In the genomic region with DNA sequence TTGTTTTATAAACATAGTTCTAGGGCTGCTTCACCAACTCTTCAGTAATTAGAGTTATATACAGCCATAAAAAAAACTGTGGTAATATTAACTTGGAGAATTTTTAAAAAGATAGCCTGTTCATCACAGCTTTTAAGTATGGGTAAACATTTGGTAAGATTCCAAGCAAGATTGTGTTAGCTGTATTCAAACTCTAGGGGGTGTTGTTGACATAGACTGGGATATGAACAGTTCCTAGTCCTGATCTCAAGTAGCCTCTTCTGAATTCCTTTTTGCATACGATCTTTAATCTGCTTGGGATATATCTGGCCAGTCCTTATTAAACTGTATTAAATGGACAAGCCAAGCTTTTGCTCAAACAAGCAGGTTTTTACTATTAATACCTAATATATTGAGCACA, we compare ENCODE assay signal across 9 cellular contexts. TPM values are rescaled to one million over a fixed set of nuclear protein-coding genes. Genes with fewer than 3 reads are reported as not detected.
DNase-seq lines count a peak whose midpoint lies in the region; ATAC-seq and TF ChIP-seq lines count a peak whose summit lies in the region.
"Had no signal": no experiment of that assay in that cellular context is flagged by ENCODE, and none has a peak within 500 bp of the region (broad histone marks: within the 10 kb centered on the region; RNA-seq: fewer than 3 reads in every experiment).

No MANE protein-coding gene starts in this region.

- H3K27ac Mint-ChIP-seq in CD8-positive, alpha-beta T cell = no peak overlapping the region

- H3K27ac ChIP-seq in CD8-positive, alpha-beta T cell (ENCODE audit: low read depth, low read length) = no peak overlapping the region

- CTCF ChIA-PET in CD8-positive, alpha-beta T cell (lab: Charles Lee) = interaction anchor here (0.6 to 1.4 kb wide), 4 partner anchors 9 to 254 kb away, joined by 3 to 4 read pairs (median 3); no protein-coding TSS in a partner anchor
- CTCF ChIA-PET in HEK293T (lab: Yijun Ruan, JAX) = interaction anchor here (0.7 to 1.6 kb wide), 2 partner anchors 9 to 260 kb away, joined by 3 read pairs; no protein-coding TSS in a partner anchor

- H3K27me3 ChIP-seq in CD8-positive, alpha-beta T cell (ENCODE audit: insufficient read depth, low read length) = no peaks in the 10 kb centered on the region
- H3K27me3 ChIP-seq in skeletal muscle satellite cell (ENCODE audit: control insufficient read depth, insufficient read depth, low read length) = no peaks in the 10 kb centered on the region

- peak; percentile 11 for TF ChIP-seq CTCF in CD8-positive, alpha-beta T cell (IDR thresholded peaks at IDR 0.05)

- H3K4me1 ChIP-seq in CD8-positive, alpha-beta T cell (ENCODE audit: insufficient read depth, low read length) = no peaks in the 10 kb centered on the region
- H3K4me1 ChIP-seq in skeletal muscle satellite cell (ENCODE audit: control insufficient read depth, insufficient read depth, low read length) = peaks cover 28% of the 10 kb centered on the region

- no peaks in the 10 kb centered on the region for H3K9me3 ChIP-seq in CD8-positive, alpha-beta T cell (ENCODE audit: low read length)
- H3K9me3 ChIP-seq in skeletal muscle satellite cell (replicated peaks; ENCODE audit: low read length) = no peaks in the 10 kb centered on the region

- no peaks in the 10 kb centered on the region for H3K27me3 Mint-ChIP-seq in CD8-positive, alpha-beta T cell (ENCODE audit: low read depth)

- peak overlapping the region; percentile 42 for H3K4me2 ChIP-seq in skeletal muscle satellite cell (ENCODE audit: low read length)

- POLR2A ChIA-PET in CD8-positive, alpha-beta T cell (lab: Charles Lee) = no interaction called here
- POLR2A ChIA-PET in HEK293T (lab: Yijun Ruan, JAX) = no interaction called here

- peaks cover 33% of the 10 kb centered on the region for H3K36me3 ChIP-seq in CD8-positive, alpha-beta T cell (ENCODE audit: insufficient read depth, low read length)
- peaks cover 68% of the 10 kb centered on the region for H3K36me3 ChIP-seq in skeletal muscle satellite cell (ENCODE audit: insufficient read depth, low read length)

- no peak for DNase-seq in CD8-positive, alpha-beta T cell
- DNase-seq in HEK293T (ENCODE audit: extremely low spot score) = peak; percentile 47
- peak; percentile 45 for DNase-seq in SW480 (ENCODE audit: low spot score)
- DNase-seq in foreskin melanocyte = peak; percentile 62
- DNase-seq in NOMO-1 (lab: John Stamatoyannopoulos, UW; ENCODE audit: unreplicated experiment in 2 of 2) = no peak
- DNase-seq: natural killer cell had no signal

- H3K9me3 Mint-ChIP-seq in CD8-positive, alpha-beta T cell = no peaks in the 10 kb centered on the region
- H3K9me3 Mint-ChIP-seq: natural killer cell had no signal

- intact Hi-C loops in CD8-positive, alpha-beta T cell (cut with DNase I, micrococcal nuclease) = no loop called here

- H3K36me3 Mint-ChIP-seq in CD8-positive, alpha-beta T cell = peaks cover 69% of the 10 kb centered on the region

- no peak overlapping the region for H3K4me3 ChIP-seq in CD8-positive, alpha-beta T cell (ENCODE audit: low read depth, low read length)
- H3K4me3 ChIP-seq in skeletal muscle satellite cell (ENCODE audit: low read length) = no peak overlapping the region

- ATAC-seq in CD8-positive, alpha-beta T cell = no peak
- ATAC-seq in GM21367 (IDR thresholded peaks at IDR 0.05; ENCODE audit: unreplicated experiment) = no peak
- no peak for ATAC-seq in HG02884 (IDR thresholded peaks at IDR 0.05; ENCODE audit: unreplicated experiment)

- H3K4me1 Mint-ChIP-seq in CD8-positive, alpha-beta T cell (ENCODE audit: low read depth) = peaks cover 21% of the 10 kb centered on the region

- peak overlapping the region; percentile 25 for H3K9ac ChIP-seq in skeletal muscle satellite cell (ENCODE audit: low read depth, low read length)

- no peak overlapping the region for H3K4me3 Mint-ChIP-seq in CD8-positive, alpha-beta T cell
- H3K4me3 Mint-ChIP-seq: natural killer cell had no signal

TF ChIP-seq in HEK293T, 16 proteins besides CTCF, POLR2A, EP300 and RAD21:
- TF ChIP-seq FOXA1 (IDR thresholded peaks at IDR 0.05) = no peak
- no peak for TF ChIP-seq CTBP1 (IDR thresholded peaks at IDR 0.05; ENCODE audit: borderline replicate concordance)
- TF ChIP-seq HDGF (IDR thresholded peaks at IDR 0.05; ENCODE audit: borderline replicate concordance) = no peak
- no peak for TF ChIP-seq FOXK2 (IDR thresholded peaks at IDR 0.05)
- TF ChIP-seq, protein P1, sequence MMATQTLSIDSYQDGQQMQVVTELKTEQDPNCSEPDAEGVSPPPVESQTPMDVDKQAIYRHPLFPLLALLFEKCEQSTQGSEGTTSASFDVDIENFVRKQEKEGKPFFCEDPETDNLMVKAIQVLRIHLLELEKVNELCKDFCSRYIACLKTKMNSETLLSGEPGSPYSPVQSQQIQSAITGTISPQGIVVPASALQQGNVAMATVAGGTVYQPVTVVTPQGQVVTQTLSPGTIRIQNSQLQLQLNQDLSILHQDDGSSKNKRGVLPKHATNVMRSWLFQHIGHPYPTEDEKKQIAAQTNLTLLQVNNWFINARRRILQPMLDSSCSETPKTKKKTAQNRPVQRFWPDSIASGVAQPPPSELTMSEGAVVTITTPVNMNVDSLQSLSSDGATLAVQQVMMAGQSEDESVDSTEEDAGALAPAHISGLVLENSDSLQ (IDR thresholded peaks at IDR 0.05) = no peak
- no peak for TF ChIP-seq NFRKB (IDR thresholded peaks at IDR 0.05)
- no peak for TF ChIP-seq SP1 (IDR thresholded peaks at IDR 0.05)
- TF ChIP-seq SUZ12 (IDR thresholded peaks at IDR 0.05) = no peak
- TF ChIP-seq ZNF384 (IDR thresholded peaks at IDR 0.05) = no peak
- no peak for TF ChIP-seq ARNT (IDR thresholded peaks at IDR 0.05)
- TF ChIP-seq TARDBP (IDR thresholded peaks at IDR 0.05) = no peak
- TF ChIP-seq ELF4 (IDR thresholded peaks at IDR 0.05) = no peak
- TF ChIP-seq FOXM1 (IDR thresholded peaks at IDR 0.05; ENCODE audit: borderline replicate concordance) = no peak

RNA-seq across cellular contexts. Expression of a gene that starts 13.4 kb away (rescaled TPM):
- total RNA-seq in CD8-positive, alpha-beta T cell = 100 to 1,000 TPM; 345 to 352 TPM
- total RNA-seq in skeletal muscle satellite cell (2012; rRNA removed) = 93.7 and 122 TPM in 2 replicates

RNA-seq across cellular contexts. Expression of a gene that starts 40.5 kb away (rescaled TPM):
- total RNA-seq in CD8-positive, alpha-beta T cell = 10 to 100 TPM; 86.1 to 87.4 TPM
- total RNA-seq in skeletal muscle satellite cell (2012; rRNA removed) = 88.7 and 110 TPM in 2 replicates

Comparison
In these comparisons a context has a peak if more than half of its experiments do, and no peak if none do; other contexts are left out.
1. DNase-seq: peak in HEK293T (single experiment), SW480 (single experiment) and foreskin melanocyte (single experiment); none in CD8-positive, alpha-beta T cell (0 of 7) and NOMO-1 (0 of 2).